ENCODE assay signal across 10 cellular contexts in the genomic region with DNA sequence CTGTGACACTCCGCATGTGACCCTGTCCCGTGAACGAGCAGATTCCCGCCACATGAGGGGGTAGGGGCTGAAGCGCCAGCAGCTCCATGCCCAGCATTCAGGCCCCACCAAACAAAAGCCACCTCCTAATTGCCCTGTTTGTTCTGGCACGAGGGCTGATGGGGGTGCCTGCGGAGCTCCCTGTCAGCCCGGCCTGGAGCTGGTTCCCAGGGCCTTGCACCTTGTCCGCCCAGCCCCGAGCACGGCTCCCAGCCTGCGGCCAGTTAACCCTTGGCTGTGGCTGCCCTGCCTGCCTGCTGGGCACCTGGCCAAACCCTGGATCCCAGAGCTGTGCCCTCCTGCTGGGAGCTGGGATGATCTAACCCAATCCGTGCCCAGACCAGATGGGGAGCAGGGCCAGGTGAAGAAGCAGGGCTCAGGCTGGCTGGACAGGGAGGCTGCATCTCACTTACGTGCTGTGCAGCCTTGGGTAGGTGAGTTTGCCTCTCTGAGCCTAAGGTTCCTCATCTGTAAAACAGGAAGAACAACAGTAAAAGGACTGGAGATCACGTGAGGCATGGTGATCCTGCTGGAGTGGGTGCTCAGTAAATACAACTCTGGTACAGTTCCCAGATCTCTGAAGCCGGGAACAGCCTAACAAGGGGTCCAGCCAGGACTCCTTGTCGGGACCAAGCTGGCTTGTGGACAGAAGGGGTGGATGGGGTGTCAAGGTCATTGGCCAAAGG.
DNase-seq lines count a peak whose midpoint lies in the region; ATAC-seq and TF ChIP-seq lines count a peak whose summit lies in the region.
"Had no signal": no experiment of that assay in that cellular context is flagged by ENCODE, and none has a peak within 500 bp of the region (broad histone marks: within the 10 kb centered on the region; RNA-seq: fewer than 3 reads in every experiment).

No MANE protein-coding gene starts in this region.

- TF ChIP-seq POLR2A in thyroid gland (IDR thresholded peaks at IDR 0.05) = no peak

- no peaks in the 10 kb centered on the region for H3K9me3 ChIP-seq in thyroid gland

- WGBS in thyroid gland, 2 donors = 28% methylated on average over 4 to 15 of the region's 17 CpGs

- H3K4me1 ChIP-seq in thyroid gland = peaks cover 34 to 54% of the 10 kb centered on the region in 2 donors

- DNase-seq in NCI-H748 (lab: John Stamatoyannopoulos, UW; ENCODE audit: unreplicated experiment) (peak; percentile 50), NCI-H748 treated with DMSO at 0.1 percent for 48 hours (lab: John Stamatoyannopoulos, UW) (no peak), astrocyte of the spinal cord (ENCODE audit: low read depth, low spot score) (peak; percentile 49), left kidney (ENCODE audit: low read depth, low spot score) (peak; percentile 55), thyroid gland (peak; percentile 69 to 74)
- DNase-seq: amniotic stem cell, HFFc6 had no signal

- in situ Hi-C loops in astrocyte of the spinal cord (cut with HindIII; ENCODE audit: low sequenced_read_pairs) = no loop called here

- H3K36me3 ChIP-seq in thyroid gland = no peaks in the 10 kb centered on the region

- H3K27me3 ChIP-seq in thyroid gland = no peaks in the 10 kb centered on the region

- no peak for ATAC-seq in GM21367 (IDR thresholded peaks at IDR 0.05; ENCODE audit: unreplicated experiment)
- ATAC-seq in GM18861 (IDR thresholded peaks at IDR 0.05; ENCODE audit: unreplicated experiment) = no peak
- no peak for ATAC-seq in GM21381 (IDR thresholded peaks at IDR 0.05; ENCODE audit: unreplicated experiment)

- no peak overlapping the region for H3K4me3 ChIP-seq in astrocyte of the spinal cord (ENCODE audit: low read depth, low read length)
- H3K4me3 ChIP-seq in thyroid gland (replicated peaks in 1 of 3) = no peak overlapping the region

- TF ChIP-seq CTCF in astrocyte of the spinal cord (IDR thresholded peaks at IDR 0.05; ENCODE audit: low read depth, low read length) (no peak), thyroid gland (IDR thresholded peaks at IDR 0.05) (no peak)

- peak overlapping the region; percentile 91 to 97 (median 91) for H3K27ac ChIP-seq in thyroid gland

- intact Hi-C loops in thyroid gland (cut with DNase I) = no loop called here
